ENCODE assay signal across 24 cellular contexts in the genomic region with DNA sequence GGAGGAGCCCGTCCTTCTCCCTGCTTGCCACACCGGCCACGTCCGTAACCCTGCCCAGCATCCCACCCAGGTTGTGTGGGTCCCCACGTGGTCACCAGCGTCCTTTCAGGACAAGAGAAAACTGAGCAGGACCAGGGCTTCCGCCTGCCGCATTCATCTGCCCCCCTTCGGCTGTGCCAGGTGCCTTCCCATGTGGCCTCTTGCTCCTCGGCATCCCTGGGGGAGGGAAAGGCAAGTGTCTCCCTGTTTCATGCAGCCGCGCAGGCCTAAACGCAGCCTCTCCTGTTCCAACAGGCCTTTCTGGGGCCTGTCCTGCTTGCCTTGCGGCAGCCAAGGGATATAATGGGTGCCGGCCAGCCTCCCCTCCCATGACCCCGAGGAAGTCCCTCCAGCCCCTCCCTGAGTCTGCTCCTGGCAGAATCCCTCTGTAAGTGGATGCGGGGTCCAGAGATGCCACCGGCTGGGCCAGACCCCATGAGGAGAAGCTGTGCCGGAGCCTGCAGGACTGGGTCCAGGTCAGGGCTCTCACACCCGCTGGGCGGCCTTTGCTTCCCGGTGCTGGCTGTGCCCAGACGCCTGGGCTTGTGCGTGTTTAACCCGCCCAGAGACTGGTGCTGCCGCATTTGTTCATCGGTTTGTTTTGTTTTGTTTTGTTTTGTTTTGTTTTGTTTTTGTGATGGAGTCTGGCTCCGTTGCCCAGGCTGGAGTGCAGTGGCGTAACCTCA. TPM values are rescaled to one million over a fixed set of nuclear protein-coding genes. Genes with fewer than 3 reads are reported as not detected.
DNase-seq lines count a peak whose midpoint lies in the region; ATAC-seq and TF ChIP-seq lines count a peak whose summit lies in the region.
"Had no signal": no experiment of that assay in that cellular context is flagged by ENCODE, and none has a peak within 500 bp of the region (broad histone marks: within the 10 kb centered on the region; RNA-seq: fewer than 3 reads in every experiment).

No MANE protein-coding gene starts in this region.

- H3K9me3 Mint-ChIP-seq in mesothelial cell of epicardium = peaks cover 8% of the 10 kb centered on the region
- H3K9me3 Mint-ChIP-seq in stimulated activated naive B cell treated with anti-CD40 and anti-IgM and Interleukin-4, amounts not matched to agents 10 μg/mL and 1 μg/mL and 100 μg/mL, for 72 hours = no peaks in the 10 kb centered on the region
- H3K9me3 Mint-ChIP-seq: activated naive CD4-positive, alpha-beta T cell treated with anti-CD3 and anti-CD28 coated beads, Interleukin-2, amount 50 U/mL, for 24 hours; activated T-helper 1 cell treated with anti-CD3 and anti-CD28 coated beads, Interleukin-12 subunit alpha, Interleukin-12 subunit beta, Interleukin-2, Interleukin-4 antibody, amounts not matched to agents 30 ng/mL and 10 ng/mL and 1 ng/mL, durations not matched to agents 14 hours and 24 hours and 36 hours; stimulated activated naive CD8-positive, alpha-beta T cell treated with anti-CD3 and anti-CD28 coated beads, Interleukin-15, Interleukin-2, amounts not matched to agents 100 ng/mL and 50 ng/mL, for 24 hours had no signal

- H3K4me1 ChIP-seq in SK-N-SH (ENCODE audit: control insufficient read depth in 1 of 2, insufficient read depth in 2 of 2, low read depth in 1 of 2, low read length in 1 of 2) = peaks cover 0 to 6% of the 10 kb centered on the region in 2 experiments; a peak in 1 of 4 replicates

- no peak overlapping the region for H3K27ac Mint-ChIP-seq in mesothelial cell of epicardium
- peak overlapping the region; percentile 59 for H3K27ac Mint-ChIP-seq in stimulated activated naive B cell treated with anti-CD40 and anti-IgM and Interleukin-4, amounts not matched to agents 10 μg/mL and 1 μg/mL and 100 μg/mL, for 72 hours
- H3K27ac Mint-ChIP-seq: activated naive CD4-positive, alpha-beta T cell treated with anti-CD3 and anti-CD28 coated beads, Interleukin-2, amount 50 U/mL, for 24 hours; activated T-helper 1 cell treated with anti-CD3 and anti-CD28 coated beads, Interleukin-12 subunit alpha, Interleukin-12 subunit beta, Interleukin-2, Interleukin-4 antibody, amounts not matched to agents 30 ng/mL and 10 ng/mL and 1 ng/mL, durations not matched to agents 14 hours and 24 hours and 36 hours; stimulated activated naive CD8-positive, alpha-beta T cell treated with anti-CD3 and anti-CD28 coated beads, Interleukin-15, Interleukin-2, amounts not matched to agents 100 ng/mL and 50 ng/mL, for 24 hours had no signal

- TF ChIP-seq RAD21 in SK-N-SH (IDR thresholded peaks at IDR 0.05; ENCODE audit: low read length) = no peak

- WGBS in SK-N-SH (ENCODE audit: low lambda C conversion rate) = 88% methylated on average over 29 of the region's 29 CpGs

- POLR2A ChIA-PET in SK-N-SH (lab: Yijun Ruan, JAX) = no interaction called here
- POLR2A ChIA-PET in RWPE1 (lab: Yijun Ruan, JAX; ENCODE audit: low non-redundant PET) = no interaction called here

- H3K36me3 ChIP-seq in SK-N-SH (replicated peaks in 1 of 2; ENCODE audit: control insufficient read depth in 1 of 2, insufficient read depth in 2 of 2, low read length in 1 of 2) = no peaks in the 10 kb centered on the region
- H3K36me3 ChIP-seq: ovary, right atrium auricular region, thyroid gland had no signal

- no peaks in the 10 kb centered on the region for H3K9me2 ChIP-seq in SK-N-SH

- no peaks in the 10 kb centered on the region for H3K9me3 ChIP-seq in SK-N-SH
- H3K9me3 ChIP-seq: ovary, right atrium auricular region, thyroid gland had no signal

- no peak for TF ChIP-seq EP300 in SK-N-SH (IDR thresholded peaks at IDR 0.05; ENCODE audit: borderline replicate concordance in 1 of 2, low read depth in 1 of 2, low read length in 1 of 2)

- H2AFZ ChIP-seq in SK-N-SH (ENCODE audit: low read depth) = no peak overlapping the region

- no peaks in the 10 kb centered on the region for H4K20me1 ChIP-seq in SK-N-SH (ENCODE audit: insufficient read depth)

- peaks cover 14% of the 10 kb centered on the region for H3K36me3 Mint-ChIP-seq in mesothelial cell of epicardium
- peaks cover 12 to 27% of the 10 kb centered on the region in 2 donors for H3K36me3 Mint-ChIP-seq in stimulated activated naive B cell treated with anti-CD40 and anti-IgM and Interleukin-4, amounts not matched to agents 10 μg/mL and 1 μg/mL and 100 μg/mL, for 72 hours

- no peaks in the 10 kb centered on the region for H3K79me2 ChIP-seq in SK-N-SH (ENCODE audit: insufficient read depth)

- no peaks in the 10 kb centered on the region for H3K27me3 ChIP-seq in SK-N-SH (ENCODE audit: insufficient read depth)
- H3K27me3 ChIP-seq: ovary, right atrium auricular region, thyroid gland had no signal

- H3K4me2 ChIP-seq in SK-N-SH = no peak overlapping the region

- H3K27me3 Mint-ChIP-seq in mesothelial cell of epicardium (ENCODE audit: low read depth) = peaks cover 30% of the 10 kb centered on the region
- H3K27me3 Mint-ChIP-seq in stimulated activated naive B cell treated with anti-CD40 and anti-IgM and Interleukin-4, amounts not matched to agents 10 μg/mL and 1 μg/mL and 100 μg/mL, for 72 hours = peaks cover 13 to 14% of the 10 kb centered on the region in 2 donors

- no peak overlapping the region for H3K4me3 ChIP-seq in SK-N-SH (ENCODE audit: low read depth in 2 of 2, low read length in 1 of 2)
- H3K4me3 ChIP-seq: ovary, right atrium auricular region, thyroid gland had no signal

- H3K27ac ChIP-seq in SK-N-SH (ENCODE audit: low read depth in 2 of 2, low read length in 1 of 2) (no peak overlapping the region), RWPE1 (peak overlapping the region; percentile 69)
- H3K27ac ChIP-seq: ovary, right atrium auricular region, thyroid gland had no signal

- H3F3A ChIP-seq in SK-N-SH (replicated peaks; ENCODE audit: insufficient read depth) = peaks cover 5% of the 10 kb centered on the region

- peak overlapping the region; percentile 24 for H3K4me3 Mint-ChIP-seq in mesothelial cell of epicardium
- no peak overlapping the region for H3K4me3 Mint-ChIP-seq in stimulated activated naive B cell treated with anti-CD40 and anti-IgM and Interleukin-4, amounts not matched to agents 10 μg/mL and 1 μg/mL and 100 μg/mL, for 72 hours
- H3K4me3 Mint-ChIP-seq: activated naive CD4-positive, alpha-beta T cell treated with anti-CD3 and anti-CD28 coated beads, Interleukin-2, amount 50 U/mL, for 24 hours; activated T-helper 1 cell treated with anti-CD3 and anti-CD28 coated beads, Interleukin-12 subunit alpha, Interleukin-12 subunit beta, Interleukin-2, Interleukin-4 antibody, amounts not matched to agents 30 ng/mL and 10 ng/mL and 1 ng/mL, durations not matched to agents 14 hours and 24 hours and 36 hours; stimulated activated naive CD8-positive, alpha-beta T cell treated with anti-CD3 and anti-CD28 coated beads, Interleukin-15, Interleukin-2, amounts not matched to agents 100 ng/mL and 50 ng/mL, for 24 hours had no signal

- no peak for TF ChIP-seq CTCF in SK-N-SH (IDR thresholded peaks at IDR 0.05)
- TF ChIP-seq CTCF in RWPE1 (conservative IDR thresholded peaks at IDR 0.05; ENCODE audit: low read depth) = no peak
- no peak for TF ChIP-seq CTCF in mesothelial cell of epicardium (IDR thresholded peaks at IDR 0.05; ENCODE audit: unreplicated experiment)

- H3K9ac ChIP-seq in SK-N-SH = no peak overlapping the region

- DNase-seq in SK-N-SH = peak; percentile 32
- DNase-seq in RWPE1 (ENCODE audit: low spot score) = peak; percentile 55
- no peak for DNase-seq in mesothelial cell of epicardium (ENCODE audit: low spot score in 2 of 2, unreplicated experiment in 2 of 2)
- DNase-seq in stimulated activated naive B cell treated with anti-CD40 and anti-IgM and Interleukin-4, amounts not matched to agents 10 μg/mL and 1 μg/mL and 100 μg/mL, for 72 hours = no peak
- no peak for DNase-seq in NCI-H187 (lab: John Stamatoyannopoulos, UW)
- DNase-seq in GOT3 (lab: John Stamatoyannopoulos, UW) = no peak
- DNase-seq: 8988T; activated CD4-positive, alpha-beta T cell treated with anti-CD3 and anti-CD28 coated beads, Interleukin-2, amount 50 U/mL, for 4 hours; activated CD4-positive, CD25-positive, alpha-beta regulatory T cell; AML-193; NCI-H1092 treated with DMSO at 0.1 percent for 48 hours; NCI-H2029 treated with DMSO at 0.1 percent for 48 hours; NCI-H446; NCI-H82; SHP77; thyroid gland had no signal

- H3K4me1 Mint-ChIP-seq in mesothelial cell of epicardium = peaks cover 4% of the 10 kb centered on the region
- peaks cover 6 to 9% of the 10 kb centered on the region in 2 donors for H3K4me1 Mint-ChIP-seq in stimulated activated naive B cell treated with anti-CD40 and anti-IgM and Interleukin-4, amounts not matched to agents 10 μg/mL and 1 μg/mL and 100 μg/mL, for 72 hours

- CTCF ChIA-PET in SK-N-SH (lab: Yijun Ruan, JAX) = interaction anchor here (1.1 to 1.2 kb wide), 2 partner anchors 14 to 16 kb away, joined by 3 to 4 read pairs; no protein-coding TSS in a partner anchor
- CTCF ChIA-PET in RWPE1 (lab: Yijun Ruan, JAX) = no interaction called here

- ATAC-seq in SK-N-SH treated with all-trans-retinoic acid at 6 μM for 48 hours = no peak; the same call in 1 of the 3 replicates
- ATAC-seq in stimulated activated naive B cell treated with anti-CD40 and anti-IgM and Interleukin-4, amounts not matched to agents 10 μg/mL and 1 μg/mL and 100 μg/mL, for 72 hours (replicated peaks) = no peak
- ATAC-seq in GM18858 (IDR thresholded peaks at IDR 0.05; ENCODE audit: unreplicated experiment) = no peak

TF ChIP-seq in SK-N-SH, 30 proteins besides CTCF, POLR2A, EP300 and RAD21:
- no peak for TF ChIP-seq SMC3 (IDR thresholded peaks at IDR 0.05; ENCODE audit: low read depth, low read length)
- no peak for TF ChIP-seq TEAD4 (IDR thresholded peaks at IDR 0.05; ENCODE audit: borderline replicate concordance, insufficient read depth)
TF ChIP-seq in SK-N-SH: peak in this region for 0.

TF ChIP-seq in SK-N-SH treated with all-trans-retinoic acid at 6 μM for 48 hours, 23 proteins besides CTCF, POLR2A, EP300 and RAD21 (continues in another document):
- TF ChIP-seq BACH2 (CRISPR knock-in tag; IDR thresholded peaks at IDR 0.05; ENCODE audit: borderline replicate concordance) (no peak), ESRRG (CRISPR knock-in tag; IDR thresholded peaks at IDR 0.05) (no peak), OSR1 (CRISPR knock-in tag; IDR thresholded peaks at IDR 0.05) (no peak), TOX (CRISPR knock-in tag; IDR thresholded peaks at IDR 0.05; ENCODE audit: borderline replicate concordance) (no peak), ZNF70 (CRISPR knock-in tag; IDR thresholded peaks at IDR 0.05) (no peak)

RNA-seq across cellular contexts. Expression of a gene that starts 23.1 kb away (rescaled TPM):
- polyA plus RNA-seq in SK-N-SH (2012; rRNA removed) = not detected in 2 replicates
- not detected in 2 replicates for polyA plus RNA-seq in SK-N-SH (2012; cell fraction: cytosol; rRNA removed)
- not detected in 2 replicates for polyA plus RNA-seq in SK-N-SH (2012; cell fraction: nucleus; rRNA removed)
- 0.58 to 0.75 TPM (median 0.73 TPM) in 3 replicates for total RNA-seq in mesothelial cell of epicardium
- total RNA-seq: activated T-helper 1 cell treated with anti-CD3 and anti-CD28 coated beads, Interleukin-12 subunit alpha, Interleukin-12 subunit beta, Interleukin-2, Interleukin-4 antibody, amounts not matched to agents 30 ng/mL and 10 ng/mL and 1 ng/mL, durations not matched to agents 14 hours and 24 hours and 36 hours; OCI-LY7; right atrium auricular region; thyroid gland had no signal
- polyA plus RNA-seq: ovary had no signal

Comparison
In these comparisons a context has a peak if more than half of its experiments do, and no peak if none do; other contexts are left out.
1. DNase-seq: peak in SK-N-SH (single experiment) and RWPE1 (single experiment); none in mesothelial cell of epicardium (0 of 2), stimulated activated naive B cell treated with anti-CD40 and anti-IgM and Interleukin-4, amounts not matched to agents 10 μg/mL and 1 μg/mL and 100 μg/mL, for 72 hours (single experiment), NCI-H187 (0 of 2) and GOT3 (single experiment).